Comparison of ENCODE assay signal across 16 cellular contexts in the genomic region with DNA sequence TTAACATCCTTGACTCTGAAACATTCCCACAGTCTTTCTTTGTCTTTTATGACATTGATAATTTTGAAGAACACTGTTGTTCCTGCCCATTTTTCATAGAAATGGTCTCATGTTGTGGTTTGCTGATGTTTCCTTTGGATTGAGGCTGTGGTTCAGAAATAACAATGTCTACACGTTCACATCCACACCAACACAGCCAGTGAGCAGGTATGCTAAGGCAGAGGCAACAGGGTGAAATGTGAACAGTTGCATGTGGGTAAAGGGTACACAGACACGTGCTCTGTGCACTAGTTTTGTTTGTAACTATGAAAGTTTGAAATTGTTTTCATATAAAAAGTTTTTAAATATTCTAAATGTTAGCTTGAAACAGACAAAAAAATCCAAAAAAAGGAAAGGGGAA.
A peak's percentile ranks its signal among the peaks of the same experiment; 100 is the strongest.
DNase-seq lines count a peak whose midpoint lies in the region; FAIRE-seq and TF ChIP-seq lines count a peak whose summit lies in the region.
"Had no signal": no experiment of that assay in that cellular context is flagged by ENCODE, and none has a peak within 500 bp of the region (broad histone marks: within the 10 kb centered on the region; RNA-seq: fewer than 3 reads in every experiment).

No MANE protein-coding gene starts in this region.

- BruUV-seq in mammary epithelial cell (replicated peaks; lab: Mats Ljungman, UMichigan) = no TSS peak

- POLR2A ChIA-PET in HEK293T (lab: Yijun Ruan, JAX) = no interaction called here

- H3K9me3 ChIP-seq in mammary epithelial cell (replicated peaks; ENCODE audit: insufficient read depth, low read length) (no peaks in the 10 kb centered on the region), breast epithelium (no peaks in the 10 kb centered on the region), KOPT-K1 (ENCODE audit: insufficient read depth, low read length, poor library complexity, severe bottlenecking) (no peaks in the 10 kb centered on the region)

- dilution Hi-C loops in mammary epithelial cell (cut with HindIII; ENCODE audit: low sequenced_read_pairs) = no loop called here

- intact Hi-C loops in mammary epithelial cell (cut with micrococcal nuclease) = no loop called here
- intact Hi-C loops in breast epithelium (cut with DNase I; ENCODE audit: low total_unique reads) = no loop called here

- TF ChIP-seq POLR2A in breast epithelium (IDR thresholded peaks at IDR 0.05) (no peak), GM12892 (IDR thresholded peaks at IDR 0.05; ENCODE audit: low read depth, low read length) (no peak)

- no peaks in the 10 kb centered on the region for H3K27me3 ChIP-seq in mammary epithelial cell (ENCODE audit: insufficient read depth, low read length)
- H3K27me3 ChIP-seq in breast epithelium = no peaks in the 10 kb centered on the region

- 33% methylated on average over 2 of the region's 2 CpGs for WGBS in mammary epithelial cell (ENCODE audit: low coverage, missing lambda C conversion rate)

- CTCF ChIA-PET in mammary epithelial cell (lab: Charles Lee; ENCODE audit: low non-redundant PET) = no interaction called here
- CTCF ChIA-PET in HEK293T (lab: Yijun Ruan, JAX) = no interaction called here

- H3K4me1 ChIP-seq in mammary epithelial cell (ENCODE audit: insufficient read depth, low read length) (peaks cover 45% of the 10 kb centered on the region), breast epithelium (no peaks in the 10 kb centered on the region)

- in situ Hi-C loops in mammary epithelial cell (cut with MboI; ENCODE audit: low sequenced_read_pairs in 2 of 2) = loop anchor here (25.0 kb wide), 2 partner anchors 376 to 626 kb away; no protein-coding TSS in a partner anchor

- TF ChIP-seq CTCF in mammary epithelial cell (conservative IDR thresholded peaks at IDR 0.05 in 1 of 2, IDR thresholded peaks at IDR 0.05 in 1 of 2; ENCODE audit: extremely low read depth in 1 of 2, insufficient read depth in 1 of 2, low read depth in 1 of 2, low read length in 2 of 2) (no peak), breast epithelium (IDR thresholded peaks at IDR 0.05) (no peak), VCaP (conservative IDR thresholded peaks at IDR 0.05) (no peak)

- H3K79me2 ChIP-seq in mammary epithelial cell (ENCODE audit: insufficient read depth, low read length) = no peaks in the 10 kb centered on the region

- no peaks in the 10 kb centered on the region for H4K20me1 ChIP-seq in mammary epithelial cell (ENCODE audit: insufficient read depth, low read length)

- DNase-seq in mammary epithelial cell (no peak), breast epithelium (ENCODE audit: low spot score in 2 of 2) (no peak), GM12892 (ENCODE audit: insufficient read length) (no peak), HEK293T (ENCODE audit: extremely low spot score) (no peak)
- DNase-seq in activated naive CD4-positive, alpha-beta T cell (lab: John Stamatoyannopoulos, UW) = no peak
- DNase-seq: 8988T; AML-193; C1 segment of cervical spinal cord; Calu3; CD4-positive, alpha-beta T cell; DMS153; GF-D8; GOT3; H9 had no signal

- no peak overlapping the region for H2AFZ ChIP-seq in mammary epithelial cell (ENCODE audit: low read depth, low read length)

- no peak overlapping the region for H3K4me3 ChIP-seq in mammary epithelial cell (replicated peaks in 1 of 3; ENCODE audit: insufficient read depth in 1 of 3, low read depth in 2 of 3, low read length in 3 of 3)
- no peak overlapping the region for H3K4me3 ChIP-seq in breast epithelium

- H3K36me3 ChIP-seq in mammary epithelial cell (ENCODE audit: insufficient read depth, low read length) = no peaks in the 10 kb centered on the region
- no peaks in the 10 kb centered on the region for H3K36me3 ChIP-seq in breast epithelium
- H3K36me3 ChIP-seq in KOPT-K1 (ENCODE audit: insufficient read depth, low read length) = peaks cover 46% of the 10 kb centered on the region

- FAIRE-seq in GM12892 (lab: Jason Lieb, UNC) = no peak

- H3K4me2 ChIP-seq in mammary epithelial cell (ENCODE audit: insufficient read depth, low read depth, low read length) = peak overlapping the region; percentile 17

- no peak overlapping the region for H3K27ac ChIP-seq in mammary epithelial cell (ENCODE audit: insufficient read depth, low read depth, low read length)
- no peak overlapping the region for H3K27ac ChIP-seq in breast epithelium
- peak overlapping the region; percentile 67 for H3K27ac ChIP-seq in KOPT-K1 (ENCODE audit: low read depth, low read length, poor library complexity, severe bottlenecking)
- peak overlapping the region; percentile 50 for H3K27ac ChIP-seq in VCaP

- H3K9ac ChIP-seq in mammary epithelial cell (ENCODE audit: insufficient read depth, low read length) = no peak overlapping the region

TF ChIP-seq in HEK293T, 16 proteins besides CTCF, POLR2A, EP300 and RAD21:
- TF ChIP-seq SUZ12 (IDR thresholded peaks at IDR 0.05) (no peak), FOXK2 (IDR thresholded peaks at IDR 0.05) (no peak), TARDBP (IDR thresholded peaks at IDR 0.05) (no peak), L3MBTL2 (conservative IDR thresholded peaks at IDR 0.05) (no peak), SP1 (IDR thresholded peaks at IDR 0.05) (no peak), BHLHE40 (IDR thresholded peaks at IDR 0.05; ENCODE audit: borderline replicate concordance) (no peak), ZNF384 (IDR thresholded peaks at IDR 0.05) (no peak), CTBP1 (IDR thresholded peaks at IDR 0.05; ENCODE audit: borderline replicate concordance) (no peak), FOXM1 (IDR thresholded peaks at IDR 0.05; ENCODE audit: borderline replicate concordance) (no peak)

Comparison
In these comparisons a context has a peak if more than half of its experiments do, and no peak if none do; other contexts are left out.
1. H3K27ac ChIP-seq: peak in KOPT-K1 (single experiment) and VCaP (single experiment); none in mammary epithelial cell (single experiment) and breast epithelium (0 of 2).